ENCODE assay signal across 8 cellular contexts in genomic region chr4:39638358-39639239, GRCh38. TPM values are rescaled to one million over a fixed set of nuclear protein-coding genes. Genes with fewer than 3 reads are reported as not detected.
DNase-seq lines count a peak whose midpoint lies in the region; ATAC-seq and TF ChIP-seq lines count a peak whose summit lies in the region.

TSS of gene SMIM14 (minus strand) at chr4:39638865. CDS start at chr4:39605145, 33,720 bp downstream.

- peaks cover 50% of the 10 kb centered on the region for H3K4me1 Mint-ChIP-seq in CD4-positive, alpha-beta T cell (ENCODE audit: low read depth)
- H3K4me1 Mint-ChIP-seq in activated CD8-positive, alpha-beta T cell treated with anti-CD3 and anti-CD28 coated beads, Interleukin-2, amount 10 ng/mL, durations not matched to agents 7 days and 5 days (ENCODE audit: low read depth) = peaks cover 33% of the 10 kb centered on the region

- no peaks in the 10 kb centered on the region for H3K27me3 ChIP-seq in CD4-positive, alpha-beta T cell (ENCODE audit: control insufficient read depth, insufficient read depth, low read length)
- no peaks in the 10 kb centered on the region for H3K27me3 ChIP-seq in lower lobe of right lung (ENCODE audit: low read depth)

- H3K4me3 Mint-ChIP-seq in CD4-positive, alpha-beta T cell = peak within 1 kb of the TSS; percentile 88
- H3K4me3 Mint-ChIP-seq in activated CD8-positive, alpha-beta T cell treated with anti-CD3 and anti-CD28 coated beads, Interleukin-2, amount 10 ng/mL, durations not matched to agents 7 days and 5 days = peak within 1 kb of the TSS; percentile 91

- H3K27me3 Mint-ChIP-seq in CD4-positive, alpha-beta T cell = no peaks in the 10 kb centered on the region
- peaks cover 12% of the 10 kb centered on the region for H3K27me3 Mint-ChIP-seq in activated CD8-positive, alpha-beta T cell treated with anti-CD3 and anti-CD28 coated beads, Interleukin-2, amount 10 ng/mL, durations not matched to agents 7 days and 5 days (ENCODE audit: low read depth)

- H3K4me1 ChIP-seq in lower lobe of right lung = peaks cover 41% of the 10 kb centered on the region

- H3K9me3 ChIP-seq in CD4-positive, alpha-beta T cell (ENCODE audit: control insufficient read depth, low read length) = no peaks in the 10 kb centered on the region
- no peaks in the 10 kb centered on the region for H3K9me3 ChIP-seq in lower lobe of right lung

- H3K9me3 Mint-ChIP-seq in CD4-positive, alpha-beta T cell = no peaks in the 10 kb centered on the region
- no peaks in the 10 kb centered on the region for H3K9me3 Mint-ChIP-seq in activated CD8-positive, alpha-beta T cell treated with anti-CD3 and anti-CD28 coated beads, Interleukin-2, amount 10 ng/mL, durations not matched to agents 7 days and 5 days (ENCODE audit: insufficient read depth)

- no peak for TF ChIP-seq CTCF in CD4-positive, alpha-beta T cell (IDR thresholded peaks at IDR 0.05)
- TF ChIP-seq CTCF in lower lobe of right lung (IDR thresholded peaks at IDR 0.05) = peak; percentile 34

- H3K27ac ChIP-seq in CD4-positive, alpha-beta T cell (ENCODE audit: low read depth, low read length) = peak within 1 kb of the TSS; percentile 78
- H3K27ac ChIP-seq in lower lobe of right lung = peak within 1 kb of the TSS; percentile 94

- peak within 1 kb of the TSS; percentile 85 for H3K27ac Mint-ChIP-seq in CD4-positive, alpha-beta T cell
- peak within 1 kb of the TSS; percentile 43 for H3K27ac Mint-ChIP-seq in activated CD8-positive, alpha-beta T cell treated with anti-CD3 and anti-CD28 coated beads, Interleukin-2, amount 10 ng/mL, durations not matched to agents 7 days and 5 days

- peak; percentile 79 for ATAC-seq in CD4-positive, alpha-beta T cell (ENCODE audit: poor library complexity)
- ATAC-seq in GM19438 (IDR thresholded peaks at IDR 0.05; ENCODE audit: low read depth, unreplicated experiment) (peak; percentile 81), HG03571 (IDR thresholded peaks at IDR 0.05; ENCODE audit: unreplicated experiment) (peak; percentile 67), lower lobe of right lung (peak; percentile 98 to 99)
- peak; percentile 85 for ATAC-seq in activated CD8-positive, alpha-beta T cell treated with anti-CD3 and anti-CD28 coated beads, Interleukin-2, amount 10 ng/mL, durations not matched to agents 7 days and 5 days

- intact Hi-C loops in CD4-positive, alpha-beta T cell (cut with DNase I, micrococcal nuclease) = loop anchor here (1.0 to 10.0 kb wide), 7 partner anchors 56 to 454 kb away; partner anchors contain the start of genes LIAS (in 2 of the 2), RPL9 (in 2 of the 2), UGDH (in 2 of the 2) and PDS5A (in 1 of the 2)
- intact Hi-C loops in lower lobe of right lung (cut with DNase I) = no loop called here

- POLR2A ChIA-PET in CD4-positive, alpha-beta T cell (lab: Charles Lee) = interaction anchor here (0.6 to 2.4 kb wide), 12 partner anchors 8 to 956 kb away, joined by 3 to 42 read pairs (median 4); partner anchors contain the start of genes LIAS, N4BP2, RPL9 and UBE2K
- POLR2A ChIA-PET in activated CD8-positive, alpha-beta T cell treated with anti-CD3 and anti-CD28 coated beads, Interleukin-2, amount 10 ng/mL, durations not matched to agents 7 days and 5 days (lab: Charles Lee) = interaction anchor here (0.6 to 2.4 kb wide), 7 partner anchors 59 to 418 kb away, joined by 3 to 9 read pairs (median 3); partner anchors contain the start of genes N4BP2, PDS5A, UBE2K and UGDH

- CTCF ChIA-PET in CD4-positive, alpha-beta T cell (lab: Charles Lee) = interaction anchor here (1.1 to 1.7 kb wide), 5 partner anchors 13 to 340 kb away, joined by 3 to 5 read pairs (median 4); partner anchors contain the start of genes LIAS, RPL9 and UGDH
- CTCF ChIA-PET in activated CD8-positive, alpha-beta T cell treated with anti-CD3 and anti-CD28 coated beads, Interleukin-2, amount 10 ng/mL, durations not matched to agents 7 days and 5 days (lab: Charles Lee) = interaction anchor here (0.8 to 2.7 kb wide), 6 partner anchors 9 to 340 kb away, joined by 3 to 19 read pairs (median 4); partner anchors contain the start of gene UGDH

- peak; percentile 65 to 88 (median 79) for DNase-seq in CD4-positive, alpha-beta T cell
- DNase-seq in NCI-H82 treated with DMSO at 0.1 percent for 48 hours (lab: John Stamatoyannopoulos, UW; ENCODE audit: unreplicated experiment) (peak; percentile 80), ecto neural progenitor cell (ENCODE audit: low spot score) (peak; percentile 98), lower lobe of right lung (peak; percentile 99)
- DNase-seq in activated CD8-positive, alpha-beta T cell treated with anti-CD3 and anti-CD28 coated beads, Interleukin-2, amount 10 ng/mL, durations not matched to agents 7 days and 5 days = peak; percentile 88
- DNase-seq in stimulated activated CD4-positive, alpha-beta T cell treated with anti-CD3 and anti-CD28 coated beads, TNF-alpha, amount 100 ng/mL, for 1 hour (ENCODE audit: low read depth in 3 of 3, low spot score in 1 of 3) = peak; percentile 66 to 85 (median 70)

- peak within 1 kb of the TSS; percentile 61 for H3K4me3 ChIP-seq in lower lobe of right lung

- peaks cover 10% of the 10 kb centered on the region for H3K36me3 Mint-ChIP-seq in CD4-positive, alpha-beta T cell (ENCODE audit: low read depth)
- no peaks in the 10 kb centered on the region for H3K36me3 Mint-ChIP-seq in activated CD8-positive, alpha-beta T cell treated with anti-CD3 and anti-CD28 coated beads, Interleukin-2, amount 10 ng/mL, durations not matched to agents 7 days and 5 days (ENCODE audit: low read depth)

- H3K36me3 ChIP-seq in lower lobe of right lung = peaks cover 3% of the 10 kb centered on the region

RNA-seq across cellular contexts. Expression of gene SMIM14, which starts in this region (rescaled TPM):
- total RNA-seq in CD4-positive, alpha-beta T cell = 1 to 10 TPM; 2.0 to 3.1 TPM
- 1 to 10 TPM; 2.0 to 2.5 TPM for total RNA-seq in activated CD8-positive, alpha-beta T cell treated with anti-CD3 and anti-CD28 coated beads, Interleukin-2, amount 10 ng/mL, durations not matched to agents 7 days and 5 days
- total RNA-seq in lower lobe of right lung = 61.2 TPM

Comparison
In these comparisons a context has a peak if more than half of its experiments do, and no peak if none do; other contexts are left out.
1. Peak in every context shown above with its lines: DNase-seq, ATAC-seq, H3K4me3 ChIP-seq and H3K27ac ChIP-seq.
2. RNA of gene SMIM14 (total RNA-seq): 61.2 TPM in lower lobe of right lung (single experiment); 2.0 to 3.1 TPM in CD4-positive, alpha-beta T cell and 2.0 to 2.5 TPM in activated CD8-positive, alpha-beta T cell treated with anti-CD3 and anti-CD28 coated beads, Interleukin-2, amount 10 ng/mL, durations not matched to agents 7 days and 5 days; every median in the first group is over 10 times any median in the second.